In genomic region chr19:9768175-9769112, GRCh38 we compare ENCODE assay signal across 1 cellular context.
TF ChIP-seq lines count a peak whose summit lies in the region.

Gene ZNF846, minus strand, starts transcription at chr19:9768738. Its CDS starts 3,788 bp downstream, at chr19:9764950.

TF ChIP-seq in GM12878, 131 proteins besides CTCF, POLR2A, EP300 and RAD21 (continued from another document and continues in another):
- no peak for TF ChIP-seq REST (IDR thresholded peaks at IDR 0.05; ENCODE audit: low read depth, low read length)
- peak; percentile 68 for TF ChIP-seq RELB (IDR thresholded peaks at IDR 0.05; ENCODE audit: low read depth)
- TF ChIP-seq CHD1 (IDR thresholded peaks at IDR 0.05; ENCODE audit: low read depth, low read length): no peak
- no peak for TF ChIP-seq RCOR1 (conservative IDR thresholded peaks at IDR 0.05; ENCODE audit: low read depth, low read length)
- TF ChIP-seq ZNF687 (IDR thresholded peaks at IDR 0.05): peak; percentile 37; the same call in 1 of the 2 replicates
- peak in 1 of 2 experiments; percentile 81; a peak in 2 of 4 replicates for TF ChIP-seq ETV6 (conservative IDR thresholded peaks at IDR 0.05 in 1 of 2, IDR thresholded peaks at IDR 0.05 in 1 of 2; ENCODE audit: borderline replicate concordance in 1 of 2, low read depth in 1 of 2)
- no peak for TF ChIP-seq BCL11A (IDR thresholded peaks at IDR 0.05; ENCODE audit: low read depth, low read length)
- no peak for TF ChIP-seq PAX8 (IDR thresholded peaks at IDR 0.05)
- no peak for TF ChIP-seq NBN (IDR thresholded peaks at IDR 0.05)
- TF ChIP-seq ASH2L (IDR thresholded peaks at IDR 0.05; ENCODE audit: borderline replicate concordance, low read depth): peak; percentile 80; the same call in 1 of the 2 replicates
- TF ChIP-seq HSF1 (IDR thresholded peaks at IDR 0.05; ENCODE audit: low read depth, low read length): no peak
- TF ChIP-seq MLLT1 (IDR thresholded peaks at IDR 0.05): peak; percentile 85
- peak; percentile 57 for TF ChIP-seq ATF7 (IDR thresholded peaks at IDR 0.05; ENCODE audit: low read depth)
- no peak for TF ChIP-seq KDM1A (IDR thresholded peaks at IDR 0.05; ENCODE audit: borderline replicate concordance)
- TF ChIP-seq PAX5 (IDR thresholded peaks at IDR 0.05; ENCODE audit: borderline replicate concordance, low read depth, low read length): no peak
- no peak for TF ChIP-seq NKRF (conservative IDR thresholded peaks at IDR 0.05)
- no peak for TF ChIP-seq ZNF274 (IDR thresholded peaks at IDR 0.05; ENCODE audit: insufficient read depth, insufficient read length)
- TF ChIP-seq POLR2AphosphoS5 (IDR thresholded peaks at IDR 0.05; ENCODE audit: low read length): peak; percentile 85
- TF ChIP-seq POU2F2 (IDR thresholded peaks at IDR 0.05; ENCODE audit: borderline replicate concordance, low read depth, low read length): peak; percentile 62; the same call in 1 of the 3 replicates
- no peak for TF ChIP-seq CBX3 (IDR thresholded peaks at IDR 0.05; ENCODE audit: borderline replicate concordance, low read depth)
- no peak for TF ChIP-seq KAT2A (conservative IDR thresholded peaks at IDR 0.05; ENCODE audit: control insufficient read depth, low read depth, low read length)
- TF ChIP-seq MTA3 (IDR thresholded peaks at IDR 0.05; ENCODE audit: borderline replicate concordance, low read length): no peak
- 0 out of 2 replicates have a peak, but pooled peaks have one; percentile 16 for TF ChIP-seq NRF1 (conservative IDR thresholded peaks at IDR 0.05; ENCODE audit: low read depth, low read length)
- peak; percentile 29 to 42; a peak in 2 of 4 replicates for TF ChIP-seq BHLHE40 (IDR thresholded peaks at IDR 0.05; ENCODE audit: borderline replicate concordance in 1 of 2, low read depth in 2 of 2, low read length in 1 of 2)
- TF ChIP-seq MAX (IDR thresholded peaks at IDR 0.05; ENCODE audit: low read depth, low read length): peak; percentile 46; the same call in 1 of the 2 replicates
- TF ChIP-seq USF1 (IDR thresholded peaks at IDR 0.05; ENCODE audit: borderline replicate concordance, extremely low read length, insufficient read depth, low read depth, low read length): no peak
- TF ChIP-seq DPF2 (IDR thresholded peaks at IDR 0.05): no peak
- TF ChIP-seq YBX1 (IDR thresholded peaks at IDR 0.05): no peak
- TF ChIP-seq SMAD1 (IDR thresholded peaks at IDR 0.05; ENCODE audit: low read depth, partially characterized antibody): no peak
- TF ChIP-seq E2F4 (IDR thresholded peaks at IDR 0.05; ENCODE audit: low read depth, low read length): no peak; the same call in 1 of the 2 replicates
- peak; percentile 50 for TF ChIP-seq SIX5 (IDR thresholded peaks at IDR 0.05; ENCODE audit: low read depth, low read length, severe bottlenecking)
- peak; percentile 72 for TF ChIP-seq TAF1 (IDR thresholded peaks at IDR 0.05; ENCODE audit: borderline replicate concordance, low read depth, low read length)
- 0 out of 2 replicates have a peak, but pooled peaks have one; percentile 50 for TF ChIP-seq RB1 (IDR thresholded peaks at IDR 0.05; ENCODE audit: borderline replicate concordance)
- peak; percentile 75 for TF ChIP-seq IKZF1 (conservative IDR thresholded peaks at IDR 0.05)
- no peak for TF ChIP-seq CHD4 (IDR thresholded peaks at IDR 0.05)
- TF ChIP-seq EGR1 (IDR thresholded peaks at IDR 0.05; ENCODE audit: borderline replicate concordance in 1 of 2, low read depth in 2 of 2, low read length in 2 of 2): peak; percentile 2 to 65; a peak in 2 of 3 replicates
- no peak for TF ChIP-seq USF2 (IDR thresholded peaks at IDR 0.05; ENCODE audit: borderline replicate concordance, low read depth, low read length)
- no peak for TF ChIP-seq JUNB (IDR thresholded peaks at IDR 0.05)
- TF ChIP-seq ELK1 (IDR thresholded peaks at IDR 0.05; ENCODE audit: low read depth, low read length): peak; percentile 90
